2 cellular contexts compared by ENCODE assay signal in the genomic region with DNA sequence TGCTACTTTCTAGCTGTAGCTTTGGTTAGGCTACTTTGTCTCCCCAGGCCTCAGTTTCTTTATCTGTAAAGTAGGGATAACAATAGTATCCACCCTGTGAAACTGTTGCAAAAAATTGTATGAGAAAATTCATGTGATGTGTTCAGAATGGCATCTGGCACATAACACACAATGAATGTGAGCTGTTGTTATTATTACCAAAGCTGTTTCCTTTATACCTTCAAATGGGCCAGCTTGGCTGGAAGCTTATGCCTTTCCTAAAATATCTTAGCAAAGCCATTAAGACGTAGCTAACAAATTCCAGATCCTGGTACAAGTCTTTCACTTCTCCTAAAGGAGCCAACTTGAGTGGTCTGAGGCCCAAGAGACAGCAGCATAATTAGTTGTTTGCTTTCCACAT.
TF ChIP-seq lines count a peak whose summit lies in the region.

No MANE protein-coding gene starts in this region.

TF ChIP-seq in IMR-90, 13 proteins besides CTCF, POLR2A, EP300 and RAD21:
- no peak for TF ChIP-seq CEBPB (IDR thresholded peaks at IDR 0.05; ENCODE audit: low read depth, low read length)
- TF ChIP-seq RCOR1 (IDR thresholded peaks at IDR 0.05; ENCODE audit: insufficient replicate concordance, low read length): no peak
- TF ChIP-seq MXI1 (IDR thresholded peaks at IDR 0.05; ENCODE audit: borderline replicate concordance, low read depth, low read length): no peak
- TF ChIP-seq, protein P1, sequence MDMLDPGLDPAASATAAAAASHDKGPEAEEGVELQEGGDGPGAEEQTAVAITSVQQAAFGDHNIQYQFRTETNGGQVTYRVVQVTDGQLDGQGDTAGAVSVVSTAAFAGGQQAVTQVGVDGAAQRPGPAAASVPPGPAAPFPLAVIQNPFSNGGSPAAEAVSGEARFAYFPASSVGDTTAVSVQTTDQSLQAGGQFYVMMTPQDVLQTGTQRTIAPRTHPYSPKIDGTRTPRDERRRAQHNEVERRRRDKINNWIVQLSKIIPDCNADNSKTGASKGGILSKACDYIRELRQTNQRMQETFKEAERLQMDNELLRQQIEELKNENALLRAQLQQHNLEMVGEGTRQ (IDR thresholded peaks at IDR 0.05; ENCODE audit: low read depth, low read length): no peak
- TF ChIP-seq RFX5 (IDR thresholded peaks at IDR 0.05; ENCODE audit: low read depth, low read length): no peak
- TF ChIP-seq FOS (IDR thresholded peaks at IDR 0.05; ENCODE audit: low read depth, low read length): no peak
- TF ChIP-seq NFE2L2 (IDR thresholded peaks at IDR 0.05; ENCODE audit: low read depth, low read length): no peak
- no peak for TF ChIP-seq SMC3 (IDR thresholded peaks at IDR 0.05; ENCODE audit: low read depth, low read length)
- TF ChIP-seq, protein P2, sequence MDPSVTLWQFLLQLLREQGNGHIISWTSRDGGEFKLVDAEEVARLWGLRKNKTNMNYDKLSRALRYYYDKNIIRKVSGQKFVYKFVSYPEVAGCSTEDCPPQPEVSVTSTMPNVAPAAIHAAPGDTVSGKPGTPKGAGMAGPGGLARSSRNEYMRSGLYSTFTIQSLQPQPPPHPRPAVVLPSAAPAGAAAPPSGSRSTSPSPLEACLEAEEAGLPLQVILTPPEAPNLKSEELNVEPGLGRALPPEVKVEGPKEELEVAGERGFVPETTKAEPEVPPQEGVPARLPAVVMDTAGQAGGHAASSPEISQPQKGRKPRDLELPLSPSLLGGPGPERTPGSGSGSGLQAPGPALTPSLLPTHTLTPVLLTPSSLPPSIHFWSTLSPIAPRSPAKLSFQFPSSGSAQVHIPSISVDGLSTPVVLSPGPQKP (IDR thresholded peaks at IDR 0.05; ENCODE audit: borderline replicate concordance, low read depth, low read length): no peak
- TF ChIP-seq MAZ (IDR thresholded peaks at IDR 0.05; ENCODE audit: borderline replicate concordance, low read depth, low read length): no peak
TF ChIP-seq in IMR-90: peak in this region for 0.

TF ChIP-seq in endothelial cell of umbilical vein, 7 proteins besides CTCF, POLR2A, EP300 and RAD21:
- TF ChIP-seq EZH2 (IDR thresholded peaks at IDR 0.05; ENCODE audit: borderline replicate concordance, low read depth, low read length, severe bottlenecking) (no peak), MYC (IDR thresholded peaks at IDR 0.05; ENCODE audit: low read depth, low read length) (no peak), GATA2 (IDR thresholded peaks at IDR 0.05; ENCODE audit: insufficient read depth, insufficient read length, low read depth, low read length) (no peak), POLR2AphosphoS5 (IDR thresholded peaks at IDR 0.05; ENCODE audit: insufficient read depth, low read depth, low read length) (no peak), JUN (IDR thresholded peaks at IDR 0.05; ENCODE audit: borderline replicate concordance, insufficient read depth, insufficient read length, low read depth) (no peak), FOS (IDR thresholded peaks at IDR 0.05; ENCODE audit: borderline replicate concordance, insufficient read depth, low read length) (no peak)
- TF ChIP-seq, protein P3, sequence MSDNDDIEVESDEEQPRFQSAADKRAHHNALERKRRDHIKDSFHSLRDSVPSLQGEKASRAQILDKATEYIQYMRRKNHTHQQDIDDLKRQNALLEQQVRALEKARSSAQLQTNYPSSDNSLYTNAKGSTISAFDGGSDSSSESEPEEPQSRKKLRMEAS (IDR thresholded peaks at IDR 0.05; ENCODE audit: insufficient read depth, insufficient read length): no peak
TF ChIP-seq in endothelial cell of umbilical vein: peak in this region for 0.
